Comparison of ENCODE assay signal across 8 cellular contexts in the genomic region with DNA sequence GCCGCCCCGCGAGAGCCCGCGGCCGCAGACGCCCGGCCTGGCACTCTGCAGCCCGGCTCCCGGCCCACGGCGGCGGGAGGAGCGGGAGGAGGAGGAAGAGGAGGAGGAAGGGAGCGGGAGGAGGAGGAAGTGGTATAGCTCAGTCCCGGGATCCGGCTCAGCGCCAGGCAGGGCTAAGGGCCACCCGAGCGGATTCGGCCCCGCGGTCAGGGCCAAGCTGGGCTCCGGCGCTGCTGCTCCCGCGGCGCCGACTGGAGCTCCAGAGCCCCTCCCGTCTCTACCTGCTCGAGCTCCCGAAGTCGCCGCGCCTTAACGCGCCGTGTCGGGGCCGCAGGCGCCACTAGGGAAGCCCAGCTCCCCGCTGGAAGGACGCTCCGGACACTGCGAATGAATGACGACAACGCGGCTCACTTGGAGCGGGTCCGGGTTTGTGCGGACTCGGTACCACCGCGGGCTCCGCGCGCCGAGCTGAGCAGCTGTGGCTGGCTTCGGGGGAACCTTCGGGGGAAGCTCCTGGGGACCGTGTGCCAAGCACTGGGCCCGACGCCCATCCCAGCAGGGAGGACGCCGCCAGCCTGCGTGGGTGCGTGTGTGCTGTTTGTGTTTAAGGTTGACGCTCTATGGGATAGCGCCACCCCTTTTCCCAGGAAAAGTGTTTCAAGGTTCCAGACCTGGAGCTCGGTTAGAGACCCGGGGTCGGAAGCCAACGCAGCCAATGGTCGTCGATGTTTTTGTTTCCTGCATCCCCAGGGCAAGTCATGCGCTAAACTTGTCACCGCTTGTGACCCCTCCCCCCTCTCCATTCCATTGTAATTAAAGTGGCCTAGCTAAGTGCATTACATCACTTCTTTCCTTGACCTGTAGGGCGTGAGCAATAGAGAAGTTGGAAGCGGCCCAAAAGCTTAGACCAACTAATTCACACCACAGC. TPM values are rescaled to one million over a fixed set of nuclear protein-coding genes. Genes with fewer than 3 reads are reported as not detected.
DNase-seq lines count a peak whose midpoint lies in the region; ATAC-seq and TF ChIP-seq lines count a peak whose summit lies in the region.

A gene (minus strand): TSS at position 94 of the 928 bp plus-strand sequence. CDS start 340 bp downstream, outside the sequence.

- H3K4me1 ChIP-seq in SK-N-SH (ENCODE audit: control insufficient read depth in 1 of 2, insufficient read depth in 2 of 2, low read depth in 1 of 2, low read length in 1 of 2): peaks cover 0 to 10% of the 10 kb centered on the region in 2 experiments; a peak in 3 of 4 replicates

- peaks cover 12% of the 10 kb centered on the region for H3F3A ChIP-seq in SK-N-SH (replicated peaks; ENCODE audit: insufficient read depth)

- no peak within 1 kb of the TSS for H3K27ac Mint-ChIP-seq in stimulated activated effector memory CD8-positive, alpha-beta T cell treated with anti-CD3 and anti-CD28 coated beads, Interleukin-12 subunit alpha, Interleukin-12 subunit beta, amount 100 ng/mL, for 72 hours

- H3K36me3 ChIP-seq in SK-N-SH (replicated peaks in 1 of 2; ENCODE audit: control insufficient read depth in 1 of 2, insufficient read depth in 2 of 2, low read length in 1 of 2): peaks cover 3 to 4% of the 10 kb centered on the region in 2 experiments

- H3K4me3 ChIP-seq in SK-N-SH (ENCODE audit: low read depth in 2 of 2, low read length in 1 of 2): peak within 1 kb of the TSS; percentile 89 to 93

- H3K79me2 ChIP-seq in SK-N-SH (ENCODE audit: insufficient read depth): peaks cover 38% of the 10 kb centered on the region

- H3K36me3 Mint-ChIP-seq in stimulated activated effector memory CD8-positive, alpha-beta T cell treated with anti-CD3 and anti-CD28 coated beads, Interleukin-12 subunit alpha, Interleukin-12 subunit beta, amount 100 ng/mL, for 72 hours: no peaks in the 10 kb centered on the region

- POLR2A ChIA-PET in GM10248 (lab: Yijun Ruan, JAX): no interaction called here
- POLR2A ChIA-PET in SK-N-SH (lab: Yijun Ruan, JAX): interaction anchor here (0.5 to 1.5 kb wide), 11 partner anchors 13 to 1291 kb away, joined by 3 to 12 read pairs (median 4); a partner anchor contains a TSS

- DNase-seq in 8988T (peak; percentile 21), GM10248 (ENCODE audit: extremely low spot score) (peak; percentile 40), NCI-H1092 (lab: John Stamatoyannopoulos, UW) (peak; percentile 67), SK-N-SH (peak; percentile 81), ecto neural progenitor cell (ENCODE audit: low spot score) (peak; percentile 82), left colon (peak; percentile 80 to 88)
- DNase-seq in stimulated activated effector memory CD8-positive, alpha-beta T cell treated with anti-CD3 and anti-CD28 coated beads, Interleukin-12 subunit alpha, Interleukin-12 subunit beta, amount 100 ng/mL, for 72 hours (ENCODE audit: low spot score in 2 of 2): no peak

- H3K9me3 ChIP-seq in SK-N-SH: no peaks in the 10 kb centered on the region

- H3K9ac ChIP-seq in SK-N-SH: peak within 1 kb of the TSS; percentile 81

- peak within 1 kb of the TSS; percentile 93 for H3K4me2 ChIP-seq in SK-N-SH

- H3K27ac ChIP-seq in SK-N-SH (ENCODE audit: low read depth in 2 of 2, low read length in 1 of 2): peak within 1 kb of the TSS; percentile 77 to 91

- CTCF ChIA-PET in GM10248 (lab: Yijun Ruan, JAX) (interaction anchor here (0.6 to 1.7 kb wide), 8 partner anchors 9 to 39 kb away, joined by 3 to 6 read pairs (median 3); no protein-coding TSS in a partner anchor), SK-N-SH (lab: Yijun Ruan, JAX) (interaction anchor here (0.7 to 1.8 kb wide), 21 partner anchors 9 to 393 kb away, joined by 3 to 11 read pairs (median 3); a partner anchor contains a TSS)

- TF ChIP-seq CTCF in GM10248 (IDR thresholded peaks at IDR 0.05; ENCODE audit: control extremely low read depth, extremely low read depth, low read depth, missing control alignments) (no peak), SK-N-SH (IDR thresholded peaks at IDR 0.05) (no peak; the same call in none of the 2 replicates)

- WGBS in SK-N-SH (ENCODE audit: low lambda C conversion rate): 0% methylated on average over 21 of the region's 79 CpGs

- no peaks in the 10 kb centered on the region for H3K4me1 Mint-ChIP-seq in stimulated activated effector memory CD8-positive, alpha-beta T cell treated with anti-CD3 and anti-CD28 coated beads, Interleukin-12 subunit alpha, Interleukin-12 subunit beta, amount 100 ng/mL, for 72 hours

- H3K27me3 ChIP-seq in SK-N-SH (ENCODE audit: insufficient read depth): no peaks in the 10 kb centered on the region

- TF ChIP-seq EP300 in SK-N-SH (IDR thresholded peaks at IDR 0.05; ENCODE audit: borderline replicate concordance in 1 of 2, low read depth in 1 of 2, low read length in 1 of 2): peak; percentile 33 to 35; a peak in 2 of 4 replicates

- no peaks in the 10 kb centered on the region for H3K9me3 Mint-ChIP-seq in stimulated activated effector memory CD8-positive, alpha-beta T cell treated with anti-CD3 and anti-CD28 coated beads, Interleukin-12 subunit alpha, Interleukin-12 subunit beta, amount 100 ng/mL, for 72 hours

- TF ChIP-seq RAD21 in SK-N-SH (IDR thresholded peaks at IDR 0.05; ENCODE audit: low read length): no peak; the same call in 1 of the 2 replicates

- no peaks in the 10 kb centered on the region for H4K20me1 ChIP-seq in SK-N-SH (ENCODE audit: insufficient read depth)

- H3K9me2 ChIP-seq in SK-N-SH: no peaks in the 10 kb centered on the region

- intact Hi-C loops in left colon (cut with DNase I, micrococcal nuclease): loop anchor here in 1 of 2 donors (10.0 kb wide), 1 partner anchor 382 kb away; a partner anchor contains a TSS

- ATAC-seq in HG02759 (IDR thresholded peaks at IDR 0.05; ENCODE audit: unreplicated experiment) (peak; percentile 48), left colon (peak; percentile 83)
- ATAC-seq in stimulated activated effector memory CD8-positive, alpha-beta T cell treated with anti-CD3 and anti-CD28 coated beads, Interleukin-12 subunit alpha, Interleukin-12 subunit beta, amount 100 ng/mL, for 72 hours: peak; percentile 48

- H2AFZ ChIP-seq in SK-N-SH (ENCODE audit: low read depth): peak within 1 kb of the TSS; percentile 88; the same call in 1 of the 2 replicates

- no peak within 1 kb of the TSS for H3K4me3 Mint-ChIP-seq in stimulated activated effector memory CD8-positive, alpha-beta T cell treated with anti-CD3 and anti-CD28 coated beads, Interleukin-12 subunit alpha, Interleukin-12 subunit beta, amount 100 ng/mL, for 72 hours

TF ChIP-seq in SK-N-SH, 30 proteins besides CTCF, POLR2A, EP300 and RAD21:
- TF ChIP-seq RCOR1 (IDR thresholded peaks at IDR 0.05; ENCODE audit: low read length) (peak; percentile 25; the same call in 1 of the 2 replicates), GATA2 (CRISPR knock-in tag; IDR thresholded peaks at IDR 0.05) (peak; percentile 20; the same call in 1 of the 2 replicates), RXRA (IDR thresholded peaks at IDR 0.05; ENCODE audit: borderline replicate concordance, low read depth) (no peak), TCF12 (IDR thresholded peaks at IDR 0.05) (peak; percentile 30; the same call in 1 of the 2 replicates), FOXJ3 (CRISPR knock-in tag; IDR thresholded peaks at IDR 0.05) (peak; percentile 66; the same call in 1 of the 2 replicates), POLR2AphosphoS5 (IDR thresholded peaks at IDR 0.05; ENCODE audit: low read depth, low read length) (peak; percentile 19; the same call in 1 of the 2 replicates), NFIC (IDR thresholded peaks at IDR 0.05; ENCODE audit: borderline replicate concordance) (peak; percentile 62), RFX5 (IDR thresholded peaks at IDR 0.05; ENCODE audit: low read length) (no peak), MXI1 (IDR thresholded peaks at IDR 0.05; ENCODE audit: low read depth, low read length) (peak; percentile 71), FOXM1 (IDR thresholded peaks at IDR 0.05; ENCODE audit: low read depth) (0 out of 2 replicates have a peak, but pooled peaks have one; percentile 13), ELF1 (IDR thresholded peaks at IDR 0.05) (no peak), YY1 (IDR thresholded peaks at IDR 0.05; ENCODE audit: low read depth) (0 out of 2 replicates have a peak, but pooled peaks have one; percentile 21), GABPA (IDR thresholded peaks at IDR 0.05; ENCODE audit: low read depth) (peak; percentile 39; the same call in 1 of the 2 replicates)
- TF ChIP-seq, protein P1, sequence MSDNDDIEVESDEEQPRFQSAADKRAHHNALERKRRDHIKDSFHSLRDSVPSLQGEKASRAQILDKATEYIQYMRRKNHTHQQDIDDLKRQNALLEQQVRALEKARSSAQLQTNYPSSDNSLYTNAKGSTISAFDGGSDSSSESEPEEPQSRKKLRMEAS (IDR thresholded peaks at IDR 0.05; ENCODE audit: low read depth): peak; percentile 68
TF ChIP-seq in SK-N-SH: peak in this region for 11.

RNA-seq across cellular contexts. Expression of the gene that starts here (rescaled TPM):
- polyA plus RNA-seq in SK-N-SH (2012; rRNA removed): 13.5 and 16.1 TPM in 2 replicates
- polyA plus RNA-seq in SK-N-SH (2012; cell fraction: cytosol; rRNA removed): 13.1 and 14.6 TPM in 2 replicates
- polyA plus RNA-seq in SK-N-SH (2012; cell fraction: nucleus; rRNA removed): 9.7 and 12.3 TPM in 2 replicates
- 10 to 100 TPM; 10.7 to 20.5 TPM for total RNA-seq in left colon

Comparison
In these comparisons a context has a peak if more than half of its experiments do, and no peak if none do; other contexts are left out.
1. DNase-seq: peak in 8988T (single experiment), GM10248 (single experiment), NCI-H1092 (single experiment), SK-N-SH (single experiment), ecto neural progenitor cell (single experiment) and left colon (2 of 2); none in stimulated activated effector memory CD8-positive, alpha-beta T cell treated with anti-CD3 and anti-CD28 coated beads, Interleukin-12 subunit alpha, Interleukin-12 subunit beta, amount 100 ng/mL, for 72 hours (0 of 2).
2. Peak in every context shown above with its lines, with median percentiles within 50 percentile points of each other: ATAC-seq.